9 cellular contexts compared by ENCODE assay signal in the genomic region with DNA sequence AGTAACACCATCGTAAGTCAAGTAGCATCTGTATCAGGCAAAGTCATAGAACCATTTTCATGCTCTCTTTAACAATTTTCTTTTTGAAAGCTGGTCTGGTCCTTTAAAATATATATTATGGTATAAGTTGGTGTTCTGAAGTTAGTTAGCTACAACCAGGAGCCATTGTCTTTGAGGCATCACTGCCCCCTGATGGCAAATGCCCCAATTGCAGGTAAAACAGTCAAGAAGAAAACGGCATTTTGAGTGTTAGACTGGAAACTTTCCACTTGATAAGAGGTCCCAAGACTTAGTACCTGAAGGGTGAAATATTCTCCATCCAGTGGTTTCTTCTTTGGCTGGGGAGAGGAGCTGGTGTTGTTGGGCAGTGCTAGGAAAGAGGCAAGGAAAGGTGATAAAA. TPM values are rescaled to one million over a fixed set of nuclear protein-coding genes. Genes with fewer than 3 reads are reported as not detected.
DNase-seq lines count a peak whose midpoint lies in the region; ATAC-seq and TF ChIP-seq lines count a peak whose summit lies in the region.
"Had no signal": no experiment of that assay in that cellular context is flagged by ENCODE, and none has a peak within 500 bp of the region (broad histone marks: within the 10 kb centered on the region; RNA-seq: fewer than 3 reads in every experiment).

No MANE protein-coding gene starts in this region.

- 97% methylated on average over 2 of the region's 2 CpGs for WGBS in mammary epithelial cell (ENCODE audit: low coverage, missing lambda C conversion rate)

- no peak overlapping the region for H3K4me3 ChIP-seq in mammary epithelial cell (replicated peaks in 1 of 3; ENCODE audit: insufficient read depth in 1 of 3, low read depth in 2 of 3, low read length in 3 of 3)
- H3K4me3 ChIP-seq: lung had no signal

- intact Hi-C loops in mammary epithelial cell (cut with micrococcal nuclease), result no loop called here

- H3K9me3 ChIP-seq in mammary epithelial cell (replicated peaks; ENCODE audit: insufficient read depth, low read length), result peaks cover 5% of the 10 kb centered on the region

- dilution Hi-C loops in mammary epithelial cell (cut with HindIII; ENCODE audit: low sequenced_read_pairs), result no loop called here

- peaks cover 4% of the 10 kb centered on the region for H3K79me2 ChIP-seq in mammary epithelial cell (ENCODE audit: insufficient read depth, low read length)

- H3K9ac ChIP-seq in mammary epithelial cell (ENCODE audit: insufficient read depth, low read length), result no peak overlapping the region

- BruUV-seq in mammary epithelial cell (replicated peaks; lab: Mats Ljungman, UMichigan), result no TSS peak

- no peak for ATAC-seq in GM21723 (IDR thresholded peaks at IDR 0.05; ENCODE audit: unreplicated experiment)
- no peak for ATAC-seq in GM18861 (IDR thresholded peaks at IDR 0.05; ENCODE audit: unreplicated experiment)

- no peaks in the 10 kb centered on the region for H4K20me1 ChIP-seq in mammary epithelial cell (ENCODE audit: insufficient read depth, low read length)

- H3K27me3 ChIP-seq in mammary epithelial cell (ENCODE audit: insufficient read depth, low read length), result no peaks in the 10 kb centered on the region

- H3K27ac ChIP-seq in mammary epithelial cell (ENCODE audit: insufficient read depth, low read depth, low read length), result no peak overlapping the region

- TF ChIP-seq CTCF in mammary epithelial cell (conservative IDR thresholded peaks at IDR 0.05 in 1 of 2, IDR thresholded peaks at IDR 0.05 in 1 of 2; ENCODE audit: extremely low read depth in 1 of 2, insufficient read depth in 1 of 2, low read depth in 1 of 2, low read length in 2 of 2), result peak; percentile 42 to 45

- CTCF ChIA-PET in mammary epithelial cell (lab: Charles Lee; ENCODE audit: low non-redundant PET), result interaction anchor here (0.6 kb wide), 1 partner anchor 14 kb away, joined by 3 read pairs; the partner anchor contains the start of gene TP53

- in situ Hi-C loops in mammary epithelial cell (cut with MboI; ENCODE audit: low sequenced_read_pairs in 2 of 2), result no loop called here

- no peaks in the 10 kb centered on the region for H3K4me1 ChIP-seq in mammary epithelial cell (ENCODE audit: insufficient read depth, low read length)

- H2AFZ ChIP-seq in mammary epithelial cell (ENCODE audit: low read depth, low read length), result no peak overlapping the region

- peak in 2 of 3 experiments; percentile 1 to 21 for DNase-seq in NCI-H1417 (lab: John Stamatoyannopoulos, UW)
- DNase-seq in NCI-H1417 treated with DMSO at 0.1 percent for 48 hours (lab: John Stamatoyannopoulos, UW), result no peak
- DNase-seq in NCI-H460 (ENCODE audit: extremely low read depth, low read depth), result peak; percentile 12
- DNase-seq in mammary epithelial cell, result no peak
- DNase-seq in stimulated activated CD4-positive, alpha-beta T cell treated with anti-CD3 and anti-CD28 coated beads, Interleukin-12 subunit alpha, Interleukin-12 subunit beta, amount 100 ng/mL, for 48 hours (ENCODE audit: low read depth in 2 of 3, low spot score in 1 of 3), result peak; percentile 23 to 64 (median 33)
- DNase-seq in DMS79 treated with DMSO at 0.1 percent for 48 hours (lab: John Stamatoyannopoulos, UW), result no peak

- no peak overlapping the region for H3K4me2 ChIP-seq in mammary epithelial cell (ENCODE audit: insufficient read depth, low read depth, low read length)

- H3K36me3 ChIP-seq in mammary epithelial cell (ENCODE audit: insufficient read depth, low read length), result peaks cover 20% of the 10 kb centered on the region

RNA-seq across cellular contexts. Expression of gene TP53, which starts 14.1 kb away (rescaled TPM):
- total RNA-seq in NCI-H460 (2014; rRNA removed; shearing (Covaris generic)), result 44.4 and 46.2 TPM in 2 replicates
- polyA plus RNA-seq in NCI-H460 (2014; cell fraction: nucleus; rRNA removed), result 47.6 and 84.0 TPM in 2 replicates
- 10 to 100 TPM; 63.0 to 89.3 TPM for total RNA-seq in mammary epithelial cell
- 60.3 TPM for polyA plus RNA-seq in mammary epithelial cell
- 124 TPM for polyA minus RNA-seq in mammary epithelial cell

RNA-seq across cellular contexts. Expression of gene WRAP53, which starts 15.0 kb away (rescaled TPM):
- total RNA-seq in NCI-H460 (2014; rRNA removed; shearing (Covaris generic)), result 16.1 and 17.1 TPM in 2 replicates
- 26.0 and 38.8 TPM in 2 replicates for polyA plus RNA-seq in NCI-H460 (2014; cell fraction: nucleus; rRNA removed)
- 10 to 100 TPM in 1 of 2 donors, 1 to 10 TPM in 1; 4.3 to 15.9 TPM for total RNA-seq in mammary epithelial cell
- 14.1 TPM for polyA plus RNA-seq in mammary epithelial cell
- 29.3 TPM for polyA minus RNA-seq in mammary epithelial cell

RNA-seq across cellular contexts. Expression of gene ATP1B2, which starts 22.5 kb away (rescaled TPM):
- not detected in 2 replicates for total RNA-seq in NCI-H460 (2014; rRNA removed; shearing (Covaris generic))
- not detected in 2 replicates for polyA plus RNA-seq in NCI-H460 (2014; cell fraction: nucleus; rRNA removed)
- total RNA-seq in mammary epithelial cell, result not detected
- not detected for polyA plus RNA-seq in mammary epithelial cell
- not detected for polyA minus RNA-seq in mammary epithelial cell

RNA-seq across cellular contexts. Expression of gene EFNB3, which starts 31.8 kb away (rescaled TPM):
- 0.14 and 0.35 TPM in 2 replicates for total RNA-seq in NCI-H460 (2014; rRNA removed; shearing (Covaris generic))
- polyA plus RNA-seq in NCI-H460 (2014; cell fraction: nucleus; rRNA removed), result 0.18 and 0.53 TPM in 2 replicates
- 1 to 10 TPM; 1.0 to 9.2 TPM for total RNA-seq in mammary epithelial cell
- 3.9 TPM for polyA plus RNA-seq in mammary epithelial cell
- polyA minus RNA-seq in mammary epithelial cell, result 11.2 TPM

RNA-seq across cellular contexts. Expression of gene SHBG, which starts 43.3 kb away (rescaled TPM):
- total RNA-seq in NCI-H460 (2014; rRNA removed; shearing (Covaris generic)), result 0.10 TPM in 1 of 2 replicates, not detected in the other
- polyA plus RNA-seq in NCI-H460 (2014; cell fraction: nucleus; rRNA removed), result 1.4 TPM in 1 of 2 replicates, not detected in the other
- under 1 TPM; 0.33 to 0.42 TPM for total RNA-seq in mammary epithelial cell
- polyA plus RNA-seq in mammary epithelial cell, result 0.27 TPM
- not detected for polyA minus RNA-seq in mammary epithelial cell

Comparison
In these comparisons a context has a peak if more than half of its experiments do, and no peak if none do; other contexts are left out.
1. DNase-seq: peak in NCI-H1417 (2 of 3), NCI-H460 (single experiment) and stimulated activated CD4-positive, alpha-beta T cell treated with anti-CD3 and anti-CD28 coated beads, Interleukin-12 subunit alpha, Interleukin-12 subunit beta, amount 100 ng/mL, for 48 hours (3 of 3); none in NCI-H1417 treated with DMSO at 0.1 percent for 48 hours (single experiment), mammary epithelial cell (single experiment) and DMS79 treated with DMSO at 0.1 percent for 48 hours (single experiment).